In genomic region chr11:73995731-73996130, GRCh38 we compare ENCODE assay signal across 10 cellular contexts. TPM values are rescaled to one million over a fixed set of nuclear protein-coding genes. Genes with fewer than 3 reads are reported as not detected.
DNase-seq lines count a peak whose midpoint lies in the region; ATAC-seq and TF ChIP-seq lines count a peak whose summit lies in the region.
"Had no signal": no experiment of that assay in that cellular context is flagged by ENCODE, and none has a peak within 500 bp of the region (broad histone marks: within the 10 kb centered on the region; RNA-seq: fewer than 3 reads in every experiment).

No MANE protein-coding gene starts in this region.

- H3K4me2 ChIP-seq in BLaER1: peak overlapping the region; percentile 60

- no TSS peak for BruUV-seq in MCF 10A (replicated peaks; lab: Mats Ljungman, UMichigan)

- peak overlapping the region; percentile 26 to 89 (median 76) for H3K4me3 Mint-ChIP-seq in IgD-negative memory B cell
- peak overlapping the region; percentile 75 for H3K4me3 Mint-ChIP-seq in central memory CD8-positive, alpha-beta T cell
- H3K4me3 Mint-ChIP-seq in MCF 10A (ENCODE audit: unreplicated experiment): no peak overlapping the region

- H3K4me1 ChIP-seq in BLaER1: peaks cover 54% of the 10 kb centered on the region

- no peak overlapping the region for H3K4me3 ChIP-seq in BLaER1

- DNase-seq in central memory CD8-positive, alpha-beta T cell (ENCODE audit: low spot score in 2 of 2): peak in 1 of 2 donors; percentile 54
- DNase-seq in MCF 10A (ENCODE audit: unreplicated experiment) (no peak), cerebellum (ENCODE audit: low spot score) (no peak), NCI-H2081 (lab: John Stamatoyannopoulos, UW) (no peak), retina (no peak)
- DNase-seq: NCI-H1105 had no signal

- H3K9me3 Mint-ChIP-seq in IgD-negative memory B cell (peaks cover 0 to 2% (median 0%) of the 10 kb centered on the region in 3 donors), MCF 10A (ENCODE audit: unreplicated experiment) (no peaks in the 10 kb centered on the region)
- no peaks in the 10 kb centered on the region for H3K9me3 Mint-ChIP-seq in central memory CD8-positive, alpha-beta T cell

- H3K27me3 Mint-ChIP-seq in IgD-negative memory B cell: no peaks in the 10 kb centered on the region
- H3K27me3 Mint-ChIP-seq in central memory CD8-positive, alpha-beta T cell: no peaks in the 10 kb centered on the region
- no peaks in the 10 kb centered on the region for H3K27me3 Mint-ChIP-seq in MCF 10A (ENCODE audit: insufficient read depth, unreplicated experiment)

- no peaks in the 10 kb centered on the region for H3K27me3 ChIP-seq in BLaER1

- peaks cover 50 to 65% (median 62%) of the 10 kb centered on the region in 3 donors for H3K4me1 Mint-ChIP-seq in IgD-negative memory B cell
- H3K4me1 Mint-ChIP-seq in central memory CD8-positive, alpha-beta T cell: peaks cover 38% of the 10 kb centered on the region
- H3K4me1 Mint-ChIP-seq in MCF 10A (ENCODE audit: insufficient read depth, unreplicated experiment): no peaks in the 10 kb centered on the region

- H3K27ac Mint-ChIP-seq in IgD-negative memory B cell (peak overlapping the region; percentile 96 to 99 (median 99)), MCF 10A (ENCODE audit: low read depth, unreplicated experiment) (no peak overlapping the region)
- peak overlapping the region; percentile 99 for H3K27ac Mint-ChIP-seq in central memory CD8-positive, alpha-beta T cell (ENCODE audit: low read depth)

- H3K9ac ChIP-seq in BLaER1: no peak overlapping the region

- POLR2A ChIA-PET in MCF 10A (lab: Yijun Ruan, JAX): no interaction called here

- H3K27ac ChIP-seq in BLaER1: no peak overlapping the region
- H3K27ac ChIP-seq: epithelial cell of prostate had no signal

- H3K36me3 Mint-ChIP-seq in IgD-negative memory B cell: peaks cover 2% of the 10 kb centered on the region
- peaks cover 12% of the 10 kb centered on the region for H3K36me3 Mint-ChIP-seq in central memory CD8-positive, alpha-beta T cell (ENCODE audit: insufficient read depth)
- no peaks in the 10 kb centered on the region for H3K36me3 Mint-ChIP-seq in MCF 10A (ENCODE audit: insufficient read depth, unreplicated experiment)

- intact Hi-C loops in MCF 10A (cut with micrococcal nuclease): no loop called here

- TF ChIP-seq CTCF in MCF 10A (IDR thresholded peaks at IDR 0.05; ENCODE audit: unreplicated experiment): no peak

- CTCF ChIA-PET in MCF 10A (lab: Yijun Ruan, JAX): no interaction called here

- H3K9me3 ChIP-seq in BLaER1: no peaks in the 10 kb centered on the region

- peak; percentile 43 for ATAC-seq in GM19035 (IDR thresholded peaks at IDR 0.05; ENCODE audit: unreplicated experiment)
- ATAC-seq in central memory CD8-positive, alpha-beta T cell (replicated peaks; ENCODE audit: extremely low read depth, poor library complexity, severe bottlenecking): peak; percentile 90

- H3K36me3 ChIP-seq in BLaER1: no peaks in the 10 kb centered on the region

- H4K20me1 ChIP-seq in BLaER1: no peaks in the 10 kb centered on the region

RNA-seq across cellular contexts. Expression of gene UCP2, which starts 13.1 kb away (rescaled TPM):
- 1,475 TPM for polyA plus RNA-seq in IgD-negative memory B cell
- not detected in 2 replicates for total RNA-seq in MCF 10A (2022)
- total RNA-seq in cerebellum: 10.5 TPM

RNA-seq across cellular contexts. Expression of gene UCP3, which starts 13.2 kb away (rescaled TPM):
- polyA plus RNA-seq in IgD-negative memory B cell: 0.19 TPM
- total RNA-seq in MCF 10A (2022): 1.5 and 2.5 TPM in 2 replicates
- total RNA-seq in cerebellum: 3.5 TPM

RNA-seq across cellular contexts. Expression of gene DNAJB13, which starts 44.9 kb away (rescaled TPM):
- polyA plus RNA-seq in IgD-negative memory B cell: 0.35 TPM
- total RNA-seq in MCF 10A (2022): 0.29 and 0.30 TPM in 2 replicates
- total RNA-seq in cerebellum: 0.27 TPM

Comparison
In these comparisons a context has a peak if more than half of its experiments do, and no peak if none do; other contexts are left out.
1. RNA of gene UCP2, which starts 13.1 kb away (total RNA-seq): 10.5 TPM in cerebellum (single experiment); not detected in MCF 10A; every median in the first group is over 10 times any median in the second.